In genomic region chr1:149978547-149979023, GRCh38 we compare ENCODE assay signal across 11 cellular contexts. TPM values are rescaled to one million over a fixed set of nuclear protein-coding genes. Genes with fewer than 3 reads are reported as not detected.
A peak's percentile ranks its signal among the peaks of the same experiment; 100 is the strongest.
DNase-seq lines count a peak whose midpoint lies in the region; TF ChIP-seq lines count a peak whose summit lies in the region.
"Had no signal": no experiment of that assay in that cellular context is flagged by ENCODE, and none has a peak within 500 bp of the region (broad histone marks: within the 10 kb centered on the region; RNA-seq: fewer than 3 reads in every experiment).

No MANE protein-coding gene starts in this region.

- no peaks in the 10 kb centered on the region for H3K27me3 ChIP-seq in skeletal muscle satellite cell (ENCODE audit: control insufficient read depth, insufficient read depth, low read length)
- no peaks in the 10 kb centered on the region for H3K27me3 ChIP-seq in tibial artery
- H3K27me3 ChIP-seq: SJSA1 had no signal

- H3K27ac ChIP-seq in tibial artery: no peak overlapping the region
- H3K27ac ChIP-seq: SJSA1 had no signal

- no peaks in the 10 kb centered on the region for H3K9me3 ChIP-seq in skeletal muscle satellite cell (replicated peaks; ENCODE audit: low read length)
- no peaks in the 10 kb centered on the region for H3K9me3 ChIP-seq in tibial artery
- H3K9me3 ChIP-seq: SJSA1 had no signal

- H3K9ac ChIP-seq in skeletal muscle satellite cell (ENCODE audit: low read depth, low read length): no peak overlapping the region

- intact Hi-C loops in tibial artery (cut with DNase I; ENCODE audit: low total_unique reads): no loop called here

- peak; percentile 57 for DNase-seq in HT-29 (ENCODE audit: low spot score)
- DNase-seq in SK-MEL-5 (ENCODE audit: low read depth, low spot score): peak; percentile 21
- peak; percentile 65 for DNase-seq in glomerular visceral epithelial cell (ENCODE audit: extremely low spot score)
- no peak for DNase-seq in NCI-H345 (lab: John Stamatoyannopoulos, UW)
- DNase-seq in superior temporal gyrus (ENCODE audit: extremely low spot score): no peak
- DNase-seq in tibial artery: no peak
- DNase-seq: naive B cell, NCI-H1105, NCI-H526 treated with DMSO at 0.1 percent for 48 hours had no signal

- no peak for TF ChIP-seq CTCF in tibial artery (IDR thresholded peaks at IDR 0.05)

- H3K4me1 ChIP-seq in skeletal muscle satellite cell (ENCODE audit: control insufficient read depth, insufficient read depth, low read length): peaks cover 27% of the 10 kb centered on the region
- peaks cover 0 to 27% (median 14%) of the 10 kb centered on the region in 4 donors for H3K4me1 ChIP-seq in tibial artery

- H3K36me3 ChIP-seq in skeletal muscle satellite cell (ENCODE audit: insufficient read depth, low read length) (peaks cover 20% of the 10 kb centered on the region), tibial artery (peaks cover 27 to 36% (median 29%) of the 10 kb centered on the region in 3 donors)

- in situ Hi-C loops in SK-MEL-5 (cut with HindIII; ENCODE audit: low pct_unique_long_range_greater_than_20kb, low sequenced_read_pairs): no loop called here

- H3K4me2 ChIP-seq in skeletal muscle satellite cell (ENCODE audit: low read length): peak overlapping the region; percentile 27

- H3K4me3 ChIP-seq in skeletal muscle satellite cell (ENCODE audit: low read length) (no peak overlapping the region), tibial artery (no peak overlapping the region)
- H3K4me3 ChIP-seq: SJSA1 had no signal

RNA-seq across cellular contexts. Expression of gene OTUD7B, which starts 31.9 kb away (rescaled TPM):
- total RNA-seq in HT-29 (2014; rRNA removed; shearing (Covaris generic)): 5.9 and 6.2 TPM in 2 replicates
- total RNA-seq in SK-MEL-5 (2014; rRNA removed; shearing (Covaris generic)): 34.9 and 37.3 TPM in 2 replicates
- polyA plus RNA-seq in SK-MEL-5 (2015; cell fraction: cytosol; rRNA removed): 13.6 and 22.2 TPM in 2 replicates
- polyA plus RNA-seq in SK-MEL-5 (2015; cell fraction: nucleus; rRNA removed): 15.2 and 18.5 TPM in 2 replicates
- total RNA-seq in skeletal muscle satellite cell (2012; rRNA removed): 9.2 and 10.1 TPM in 2 replicates

RNA-seq across cellular contexts. Expression of gene MTMR11, which starts 41.9 kb away (rescaled TPM):
- 4.8 and 6.8 TPM in 2 replicates for total RNA-seq in HT-29 (2014; rRNA removed; shearing (Covaris generic))
- 1.6 TPM in 2 replicates for total RNA-seq in SK-MEL-5 (2014; rRNA removed; shearing (Covaris generic))
- 1.4 and 3.4 TPM in 2 replicates for polyA plus RNA-seq in SK-MEL-5 (2015; cell fraction: cytosol; rRNA removed)
- 28.3 and 37.9 TPM in 2 replicates for polyA plus RNA-seq in SK-MEL-5 (2015; cell fraction: nucleus; rRNA removed)
- total RNA-seq in skeletal muscle satellite cell (2012; rRNA removed): 3.3 and 5.2 TPM in 2 replicates

RNA-seq across cellular contexts. Expression of gene SF3B4, which starts 51.0 kb away (rescaled TPM):
- 13.3 and 14.8 TPM in 2 replicates for total RNA-seq in HT-29 (2014; rRNA removed; shearing (Covaris generic))
- 14.1 and 15.4 TPM in 2 replicates for total RNA-seq in SK-MEL-5 (2014; rRNA removed; shearing (Covaris generic))
- 110 and 124 TPM in 2 replicates for polyA plus RNA-seq in SK-MEL-5 (2015; cell fraction: cytosol; rRNA removed)
- 44.7 and 44.8 TPM in 2 replicates for polyA plus RNA-seq in SK-MEL-5 (2015; cell fraction: nucleus; rRNA removed)
- 12.7 and 15.7 TPM in 2 replicates for total RNA-seq in skeletal muscle satellite cell (2012; rRNA removed)

Comparison
In these comparisons a context has a peak if more than half of its experiments do, and no peak if none do; other contexts are left out.
1. DNase-seq: peak in HT-29 (single experiment), SK-MEL-5 (single experiment) and glomerular visceral epithelial cell (single experiment); none in NCI-H345 (single experiment), superior temporal gyrus (single experiment) and tibial artery (0 of 2).